ENCODE assay signal across 15 cellular contexts in genomic region chr2:223027442-223027841, GRCh38. TPM values are rescaled to one million over a fixed set of nuclear protein-coding genes. Genes with fewer than 3 reads are reported as not detected.
A peak's percentile ranks its signal among the peaks of the same experiment; 100 is the strongest.
DNase-seq lines count a peak whose midpoint lies in the region; ATAC-seq, FAIRE-seq and TF ChIP-seq lines count a peak whose summit lies in the region.
"Had no signal": no experiment of that assay in that cellular context is flagged by ENCODE, and none has a peak within 500 bp of the region (broad histone marks: within the 10 kb centered on the region; RNA-seq: fewer than 3 reads in every experiment).

No MANE protein-coding gene starts in this region.

- ATAC-seq in A549 (peak in 1 of 2 experiments; percentile 75; a peak in 3 of 6 replicates), HG03095 (IDR thresholded peaks at IDR 0.05; ENCODE audit: unreplicated experiment) (no peak), GM21619 (IDR thresholded peaks at IDR 0.05; ENCODE audit: unreplicated experiment) (no peak), HG02623 (IDR thresholded peaks at IDR 0.05; ENCODE audit: unreplicated experiment) (no peak)
- ATAC-seq: gastrocnemius medialis, T-cell had no signal

- peak overlapping the region; percentile 70 for H3K27ac Mint-ChIP-seq in HFFc6
- H3K27ac Mint-ChIP-seq: T-cell had no signal

- TF ChIP-seq POLR2A in A549 (IDR thresholded peaks at IDR 0.05; ENCODE audit: low read length) = no peak

- H3K9me3 ChIP-seq in A549 = peaks cover 13% of the 10 kb centered on the region; the same call in 2 of the 3 replicates
- H3K9me3 ChIP-seq: gastrocnemius medialis, transverse colon had no signal

- DNase-seq in A549 (ENCODE audit: low read depth in 1 of 2, low spot score in 1 of 2) (peak in 1 of 2 experiments; percentile 51), HFFc6 (peak; percentile 63), amniotic epithelial cell (ENCODE audit: low read depth) (peak; percentile 89), foreskin fibroblast (peak; percentile 63 to 84), COLO668 (lab: John Stamatoyannopoulos, UW; ENCODE audit: unreplicated experiment) (no peak)
- DNase-seq: activated effector memory CD4-positive, alpha-beta T cell treated with Interleukin-2 at 50 U/mL for 16 hours; gastrocnemius medialis; left ventricle myocardium inferior; NCI-H1417 treated with DMSO at 0.1 percent for 48 hours; T-cell; transverse colon had no signal

- peaks cover 28% of the 10 kb centered on the region for H3K4me1 ChIP-seq in A549
- H3K4me1 ChIP-seq: gastrocnemius medialis, left ventricle myocardium inferior had no signal

- peak overlapping the region; percentile 76 to 86 for H3K27ac ChIP-seq in A549
- H3K27ac ChIP-seq: gastrocnemius medialis, left ventricle myocardium inferior, transverse colon had no signal

- TF ChIP-seq CTCF in A549 (IDR thresholded peaks at IDR 0.05) (no peak), HFFc6 (IDR thresholded peaks at IDR 0.05) (no peak), foreskin fibroblast (IDR thresholded peaks at IDR 0.05; ENCODE audit: low read depth, low read length) (no peak)

- TF ChIP-seq EP300 in A549 (IDR thresholded peaks at IDR 0.05) = no peak

- peaks cover 11% of the 10 kb centered on the region for H3K9me3 Mint-ChIP-seq in HFFc6

- H3K4me3 ChIP-seq in A549 (no peak overlapping the region), foreskin fibroblast (ENCODE audit: low read depth in 1 of 2, low read length in 2 of 2) (no peak overlapping the region)
- H3K4me3 ChIP-seq: gastrocnemius medialis, left ventricle myocardium inferior, transverse colon had no signal

- peaks cover 9% of the 10 kb centered on the region for H3K36me3 Mint-ChIP-seq in HFFc6 (ENCODE audit: low read depth)
- H3K36me3 Mint-ChIP-seq: T-cell had no signal

- peak overlapping the region; percentile 47; the same call in 2 of the 3 replicates for H3K4me2 ChIP-seq in A549

- 97% methylated on average over 2 of the region's 2 CpGs for WGBS in A549 (ENCODE audit: missing lambda C conversion rate)

- H3K27me3 Mint-ChIP-seq in HFFc6 (ENCODE audit: insufficient read depth) = no peaks in the 10 kb centered on the region
- H3K27me3 Mint-ChIP-seq: T-cell had no signal

- H3K4me1 Mint-ChIP-seq in HFFc6 (ENCODE audit: low read depth) = peaks cover 25% of the 10 kb centered on the region
- H3K4me1 Mint-ChIP-seq: central memory CD8-positive, alpha-beta T cell; T-cell had no signal

- TF ChIP-seq RAD21 in A549 (conservative IDR thresholded peaks at IDR 0.05 in 1 of 2, IDR thresholded peaks at IDR 0.05 in 1 of 2) = no peak

- CTCF ChIA-PET in A549 (lab: Yijun Ruan, JAX) = interaction anchor here (0.9 to 2.4 kb wide), 5 partner anchors 16 to 333 kb away, joined by 3 to 7 read pairs (median 3); no protein-coding TSS in a partner anchor

- H3K4me3 Mint-ChIP-seq in HFFc6 = no peak overlapping the region
- H3K4me3 Mint-ChIP-seq: central memory CD8-positive, alpha-beta T cell; T-cell had no signal

- POLR2A ChIA-PET in A549 (lab: Yijun Ruan, JAX) = interaction anchor here (1.3 kb wide), 1 partner anchor 20 kb away, joined by 4 read pairs; no protein-coding TSS in a partner anchor

- FAIRE-seq in A549 (lab: Jason Lieb, UNC) = no peak

TF ChIP-seq in A549, 52 proteins besides CTCF, POLR2A, EP300 and RAD21:
- TF ChIP-seq SMC3 (IDR thresholded peaks at IDR 0.05) = no peak
- no peak for TF ChIP-seq TP53 (CRISPR knock-in tag; IDR thresholded peaks at IDR 0.05)
- TF ChIP-seq EHF (CRISPR knock-in tag; IDR thresholded peaks at IDR 0.05) = no peak
- TF ChIP-seq CBX8 (IDR thresholded peaks at IDR 0.05) = no peak
- no peak for TF ChIP-seq MAX (IDR thresholded peaks at IDR 0.05)
- no peak for TF ChIP-seq E2F6 (IDR thresholded peaks at IDR 0.05; ENCODE audit: borderline replicate concordance, low read depth)
- TF ChIP-seq RARB (CRISPR knock-in tag; IDR thresholded peaks at IDR 0.05) = no peak
- TF ChIP-seq CHD2 (IDR thresholded peaks at IDR 0.05; ENCODE audit: low read length, partially characterized antibody) = no peak
- no peak for TF ChIP-seq ZFP36 (IDR thresholded peaks at IDR 0.05; ENCODE audit: borderline replicate concordance, partially characterized antibody)
- no peak for TF ChIP-seq KDM5A (IDR thresholded peaks at IDR 0.05)
- TF ChIP-seq ATOH8 (CRISPR knock-in tag; IDR thresholded peaks at IDR 0.05; ENCODE audit: low read depth) = no peak

RNA-seq across cellular contexts. Expression of gene KCNE4, which starts 24.5 kb away (rescaled TPM):
- polyA plus RNA-seq in A549 (2011; rRNA removed) = 3.6 and 4.1 TPM in 2 replicates
- polyA plus RNA-seq in A549 (2012; cell fraction: cytosol; rRNA removed) = 0.59 and 0.63 TPM in 2 replicates
- 0.64 and 0.94 TPM in 2 replicates for polyA plus RNA-seq in A549 (2012; cell fraction: nucleus; rRNA removed)
- polyA plus RNA-seq in A549 (2017; fragmentation: RNase III; extraction: RNeasy Plus Mini Kit Qiagen cat#74134 plus additional on column Dnase treatment) = 0.68 to 2.3 TPM (median 1.4 TPM) in 3 replicates
- polyA minus RNA-seq in A549 (2011; rRNA and poly(A)+ RNA removed) = 1.8 and 2.2 TPM in 2 replicates
- 10 to 100 TPM in 1 of 6 experiments, 1 to 10 TPM in 5; 4.6 to 10.5 (median 5.0) TPM for total RNA-seq in HFFc6 (2021; fragmentation: NEBNext Ultra II Directional; extraction: Animal tissue kit (Norgen Biotek cat#: 25700))
- total RNA-seq: T-cell had no signal
